8 cellular contexts compared by ENCODE assay signal in genomic region chr16:70381604-70382342, GRCh38. TPM values are rescaled to one million over a fixed set of nuclear protein-coding genes. Genes with fewer than 3 reads are reported as not detected.
DNase-seq lines count a peak whose midpoint lies in the region; ATAC-seq and TF ChIP-seq lines count a peak whose summit lies in the region.

No MANE protein-coding gene starts in this region.

- peak overlapping the region; percentile 97 for H3K4me3 ChIP-seq in OCI-LY1 (ENCODE audit: low read depth, low read length, poor library complexity, severe bottlenecking)
- peak overlapping the region; percentile 86 for H3K4me3 ChIP-seq in epithelial cell of proximal tubule (ENCODE audit: low read depth, low read length)

- DNase-seq in epithelial cell of proximal tubule (ENCODE audit: low read depth) (no peak), osteocyte (ENCODE audit: extremely low spot score, unreplicated experiment) (no peak), AG08395 (ENCODE audit: low spot score) (no peak), HT-29 (ENCODE audit: low spot score) (no peak), NCI-H128 (lab: John Stamatoyannopoulos, UW; ENCODE audit: unreplicated experiment) (no peak)

- H3K27ac ChIP-seq in OCI-LY1 (ENCODE audit: low read depth, low read length, poor library complexity, severe bottlenecking): peak overlapping the region; percentile 31

- no peak for ATAC-seq in HG02852 (IDR thresholded peaks at IDR 0.05; ENCODE audit: unreplicated experiment)

- peak overlapping the region; percentile 69 for H3K27ac Mint-ChIP-seq in osteocyte (ENCODE audit: unreplicated experiment)

- TF ChIP-seq POLR2A in GM19099 (IDR thresholded peaks at IDR 0.05; ENCODE audit: extremely low read depth, insufficient read length, low read depth): peak; percentile 55

- H3K4me3 Mint-ChIP-seq in osteocyte (ENCODE audit: unreplicated experiment): peak overlapping the region; percentile 90

- H3K4me2 ChIP-seq in OCI-LY1 (ENCODE audit: low read length): peak overlapping the region; percentile 68

- H3K36me3 ChIP-seq in OCI-LY1 (ENCODE audit: insufficient read depth, low read length): peaks cover 26% of the 10 kb centered on the region

- no peaks in the 10 kb centered on the region for H3K27me3 Mint-ChIP-seq in osteocyte (ENCODE audit: unreplicated experiment)

- H3K36me3 Mint-ChIP-seq in osteocyte (ENCODE audit: unreplicated experiment): peaks cover 21% of the 10 kb centered on the region

- H3K9ac ChIP-seq in OCI-LY1 (ENCODE audit: low read length): peak overlapping the region; percentile 67

- no peaks in the 10 kb centered on the region for H3K9me3 ChIP-seq in OCI-LY1 (ENCODE audit: low read length)

- H3K4me1 Mint-ChIP-seq in osteocyte (ENCODE audit: unreplicated experiment): peaks cover 20% of the 10 kb centered on the region

- H3F3A ChIP-seq in OCI-LY1 (ENCODE audit: insufficient read depth, low read length): no peaks in the 10 kb centered on the region; the same call in 1 of the 2 replicates

- peaks cover 21% of the 10 kb centered on the region for H3K4me1 ChIP-seq in OCI-LY1 (ENCODE audit: insufficient read depth, low read length, severe bottlenecking)

- peaks cover 13% of the 10 kb centered on the region; the same call in 1 of the 2 replicates for H3K79me2 ChIP-seq in OCI-LY1 (ENCODE audit: insufficient read depth, low read length)

- no peaks in the 10 kb centered on the region for H3K9me3 Mint-ChIP-seq in osteocyte (ENCODE audit: unreplicated experiment)

- no peaks in the 10 kb centered on the region for H4K20me1 ChIP-seq in OCI-LY1 (ENCODE audit: insufficient read depth, low read length)

- TF ChIP-seq CTCF in OCI-LY1 (IDR thresholded peaks at IDR 0.05; ENCODE audit: low read length): no peak
- no peak for TF ChIP-seq CTCF in epithelial cell of proximal tubule (conservative IDR thresholded peaks at IDR 0.05; ENCODE audit: low read depth, low read length)
- no peak for TF ChIP-seq CTCF in osteocyte (IDR thresholded peaks at IDR 0.05)

- no peak overlapping the region for H2AFZ ChIP-seq in OCI-LY1 (ENCODE audit: low read length)

- H3K9me2 ChIP-seq in OCI-LY1 (ENCODE audit: low read depth, low read length): no peaks in the 10 kb centered on the region

- no peaks in the 10 kb centered on the region for H3K27me3 ChIP-seq in OCI-LY1 (ENCODE audit: insufficient read depth, low read length)

RNA-seq across cellular contexts. Expression of gene DDX19A, which starts 35.1 kb away (rescaled TPM):
- total RNA-seq in epithelial cell of proximal tubule (31.8 and 45.1 TPM in 2 replicates), osteocyte (47.0 and 52.3 TPM in 2 replicates)
- 35.4 and 37.5 TPM in 2 replicates for total RNA-seq in HT-29 (2014; rRNA removed; shearing (Covaris generic))

RNA-seq across cellular contexts. Expression of gene ST3GAL2, which starts 57.1 kb away (rescaled TPM):
- 23.3 and 28.6 TPM in 2 replicates for total RNA-seq in epithelial cell of proximal tubule
- total RNA-seq in osteocyte: 66.5 and 67.6 TPM in 2 replicates
- total RNA-seq in HT-29 (2014; rRNA removed; shearing (Covaris generic)): 54.7 and 84.7 TPM in 2 replicates
